ENCODE assay signal across 1 cellular context in genomic region chr16:4116328-4117249, GRCh38.
TF ChIP-seq lines count a peak whose summit lies in the region.

Gene ADCY9 (minus strand): TSS chr16:4116442. CDS start chr16:4115442, 1,000 bp downstream.

TF ChIP-seq in HepG2, 621 proteins besides CTCF, POLR2A, EP300 and RAD21 (continued from another document):
- TF ChIP-seq ZNF251 (CRISPR knock-in tag; IDR thresholded peaks at IDR 0.05) (no peak), ZSCAN20 (CRISPR knock-in tag; IDR thresholded peaks at IDR 0.05; ENCODE audit: borderline replicate concordance) (no peak), ZNF354B (CRISPR knock-in tag; IDR thresholded peaks at IDR 0.05) (no peak), PAWR (CRISPR knock-in tag; IDR thresholded peaks at IDR 0.05; ENCODE audit: borderline replicate concordance) (no peak), PHF8 (CRISPR knock-in tag; IDR thresholded peaks at IDR 0.05) (peak; percentile 89), ZFP37 (CRISPR knock-in tag; IDR thresholded peaks at IDR 0.05; ENCODE audit: borderline replicate concordance) (no peak), SALL1 (CRISPR knock-in tag; IDR thresholded peaks at IDR 0.05) (peak; percentile 60), TBX3 (IDR thresholded peaks at IDR 0.05; ENCODE audit: borderline replicate concordance) (no peak), ZNF773 (CRISPR knock-in tag; IDR thresholded peaks at IDR 0.05; ENCODE audit: borderline replicate concordance) (no peak), SNAI1 (CRISPR knock-in tag; IDR thresholded peaks at IDR 0.05; ENCODE audit: borderline replicate concordance) (no peak), CAMTA2 (CRISPR knock-in tag; IDR thresholded peaks at IDR 0.05; ENCODE audit: borderline replicate concordance) (0 out of 2 replicates have a peak, but pooled peaks have one; percentile 57), ZNF430 (CRISPR knock-in tag; IDR thresholded peaks at IDR 0.05) (no peak), PCBP1 (IDR thresholded peaks at IDR 0.05; ENCODE audit: borderline replicate concordance, low read depth, low read length) (no peak), GABPB1 (CRISPR knock-in tag; IDR thresholded peaks at IDR 0.05) (peak; percentile 51; the same call in 1 of the 2 replicates), SSRP1 (CRISPR knock-in tag; IDR thresholded peaks at IDR 0.05) (no peak), SMC3 (IDR thresholded peaks at IDR 0.05; ENCODE audit: low read length) (no peak), ARID3A (IDR thresholded peaks at IDR 0.05; ENCODE audit: low read depth, low read length) (no peak), ZNF296 (CRISPR knock-in tag; conservative IDR thresholded peaks at IDR 0.05) (no peak), PHF20 (CRISPR knock-in tag; IDR thresholded peaks at IDR 0.05) (0 out of 2 replicates have a peak, but pooled peaks have one; percentile 40), MBD4 (IDR thresholded peaks at IDR 0.05; ENCODE audit: borderline replicate concordance, low read length) (no peak), SP1 (IDR thresholded peaks at IDR 0.05) (no peak), SP1 (CRISPR knock-in tag; IDR thresholded peaks at IDR 0.05) (no peak), RBM39 (IDR thresholded peaks at IDR 0.05; ENCODE audit: low read depth, low read length, poor library complexity, severe bottlenecking) (no peak), ZNF703 (CRISPR knock-in tag; IDR thresholded peaks at IDR 0.05; ENCODE audit: borderline replicate concordance) (no peak), ZNF317 (CRISPR knock-in tag; IDR thresholded peaks at IDR 0.05) (0 out of 2 replicates have a peak, but pooled peaks have one; percentile 21), ZNF782 (CRISPR knock-in tag; IDR thresholded peaks at IDR 0.05; ENCODE audit: borderline replicate concordance) (0 out of 2 replicates have a peak, but pooled peaks have one; percentile 46), ZZZ3 (CRISPR knock-in tag; IDR thresholded peaks at IDR 0.05; ENCODE audit: borderline replicate concordance) (no peak), MEIS2 (CRISPR knock-in tag; IDR thresholded peaks at IDR 0.05) (0 out of 2 replicates have a peak, but pooled peaks have one; percentile 42), ZNF790 (CRISPR knock-in tag; IDR thresholded peaks at IDR 0.05; ENCODE audit: borderline replicate concordance) (no peak)
TF ChIP-seq in HepG2: peak in this region for 132.
